8 cellular contexts compared by ENCODE assay signal in the genomic region with DNA sequence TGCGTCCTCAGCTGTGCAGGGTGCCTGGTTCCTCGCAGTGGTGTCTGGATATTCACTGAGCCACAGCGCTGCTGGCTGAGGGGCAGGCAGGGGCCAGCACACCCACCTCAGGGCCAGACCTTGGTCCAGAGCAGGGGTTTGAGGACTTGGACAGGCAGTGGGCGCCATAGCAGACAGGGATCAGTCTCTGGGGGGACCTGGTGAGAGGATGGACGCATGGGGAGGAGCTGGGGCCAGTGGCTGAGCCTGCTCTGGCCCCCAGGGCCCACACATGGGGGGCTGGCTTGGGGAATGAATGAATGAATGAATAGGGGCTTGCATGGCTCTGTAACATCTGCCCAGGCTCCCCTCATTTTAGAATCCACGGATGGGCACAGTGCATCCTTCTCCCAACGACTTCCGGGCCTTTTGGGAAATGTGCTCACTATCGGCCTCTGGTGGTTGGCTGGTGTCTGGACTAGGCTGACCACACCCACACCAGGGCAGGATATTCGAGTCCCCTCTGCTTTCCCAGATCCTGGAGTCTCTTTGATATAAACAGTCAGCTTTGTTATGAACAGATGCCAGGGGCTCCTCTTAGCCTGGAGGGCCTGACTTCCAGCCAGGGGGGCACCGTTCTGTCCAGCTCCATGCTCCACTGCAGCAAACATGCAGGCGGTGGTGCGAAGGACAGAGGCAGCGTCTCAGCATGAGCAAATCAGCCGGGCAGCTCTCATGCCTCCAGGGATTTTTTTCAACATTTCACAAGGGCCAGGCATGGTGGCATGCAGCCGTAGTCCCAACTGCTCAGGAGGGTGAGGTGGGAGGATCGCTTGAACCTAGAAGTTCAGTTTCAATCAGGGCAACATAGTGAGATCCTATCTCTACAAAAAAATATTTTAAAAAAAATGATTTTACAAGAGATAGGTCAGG.
DNase-seq lines count a peak whose midpoint lies in the region; ATAC-seq and TF ChIP-seq lines count a peak whose summit lies in the region.

No MANE protein-coding gene starts in this region.

- H3K4me3 ChIP-seq in left ventricle myocardium inferior: no peak overlapping the region
- no peak overlapping the region for H3K4me3 ChIP-seq in retinal pigment epithelial cell (ENCODE audit: low read length)

- no peaks in the 10 kb centered on the region for H3K27me3 Mint-ChIP-seq in IgD-negative memory B cell
- no peaks in the 10 kb centered on the region for H3K27me3 Mint-ChIP-seq in activated naive CD8-positive, alpha-beta T cell treated with anti-CD3 and anti-CD28 coated beads, Interleukin-2, amount 50 U/mL, for 24 hours

- H3K36me3 Mint-ChIP-seq in IgD-negative memory B cell: peaks cover 2% of the 10 kb centered on the region
- peaks cover 9% of the 10 kb centered on the region for H3K36me3 Mint-ChIP-seq in activated naive CD8-positive, alpha-beta T cell treated with anti-CD3 and anti-CD28 coated beads, Interleukin-2, amount 50 U/mL, for 24 hours (ENCODE audit: low read depth)

- TF ChIP-seq CTCF in left ventricle myocardium inferior (IDR thresholded peaks at IDR 0.05; ENCODE audit: borderline replicate concordance) (peak; percentile 90), retinal pigment epithelial cell (conservative IDR thresholded peaks at IDR 0.05; ENCODE audit: low read depth, low read length) (peak; percentile 96)

- no peaks in the 10 kb centered on the region for H3K9me3 Mint-ChIP-seq in IgD-negative memory B cell
- no peaks in the 10 kb centered on the region for H3K9me3 Mint-ChIP-seq in activated naive CD8-positive, alpha-beta T cell treated with anti-CD3 and anti-CD28 coated beads, Interleukin-2, amount 50 U/mL, for 24 hours

- H3K4me3 Mint-ChIP-seq in IgD-negative memory B cell: peak overlapping the region in 1 of 4 donors; percentile 53
- no peak overlapping the region for H3K4me3 Mint-ChIP-seq in activated naive CD8-positive, alpha-beta T cell treated with anti-CD3 and anti-CD28 coated beads, Interleukin-2, amount 50 U/mL, for 24 hours

- peaks cover 8% of the 10 kb centered on the region for H3K4me1 ChIP-seq in left ventricle myocardium inferior

- intact Hi-C loops in left ventricle myocardium inferior (cut with micrococcal nuclease): loop anchor here (2.0 kb wide), 1 partner anchor 194 kb away; no protein-coding TSS in a partner anchor

- no peak overlapping the region for H3K27ac ChIP-seq in left ventricle myocardium inferior (replicated peaks)

- no peak for ATAC-seq in activated naive CD8-positive, alpha-beta T cell treated with anti-CD3 and anti-CD28 coated beads, Interleukin-2, amount 50 U/mL, for 24 hours
- ATAC-seq in GM18511 (IDR thresholded peaks at IDR 0.05; ENCODE audit: unreplicated experiment): no peak

- H3K27ac Mint-ChIP-seq in IgD-negative memory B cell: peak overlapping the region in 2 of 3 donors; percentile 71 to 84
- no peak overlapping the region for H3K27ac Mint-ChIP-seq in activated naive CD8-positive, alpha-beta T cell treated with anti-CD3 and anti-CD28 coated beads, Interleukin-2, amount 50 U/mL, for 24 hours

- peaks cover 6% of the 10 kb centered on the region for H3K36me3 ChIP-seq in left ventricle myocardium inferior

- peaks cover 13 to 28% (median 17%) of the 10 kb centered on the region in 3 donors for H3K4me1 Mint-ChIP-seq in IgD-negative memory B cell
- H3K4me1 Mint-ChIP-seq in activated naive CD8-positive, alpha-beta T cell treated with anti-CD3 and anti-CD28 coated beads, Interleukin-2, amount 50 U/mL, for 24 hours: no peaks in the 10 kb centered on the region

- no peaks in the 10 kb centered on the region for H3K27me3 ChIP-seq in left ventricle myocardium inferior (ENCODE audit: low read depth)

- H3K9me3 ChIP-seq in left ventricle myocardium inferior (replicated peaks): no peaks in the 10 kb centered on the region

- DNase-seq in DMS153 treated with DMSO at 0.1 percent for 48 hours (lab: John Stamatoyannopoulos, UW; ENCODE audit: unreplicated experiment) (peak; percentile 44), RPMI7951 (ENCODE audit: low read depth) (peak; percentile 59), left ventricle myocardium inferior (peak; percentile 63), retinal pigment epithelial cell (ENCODE audit: low read depth) (no peak), GOT3 (lab: John Stamatoyannopoulos, UW) (no peak)
- peak; percentile 67 for DNase-seq in activated naive CD8-positive, alpha-beta T cell treated with anti-CD3 and anti-CD28 coated beads, Interleukin-2, amount 50 U/mL, for 24 hours

Comparison
In these comparisons a context has a peak if more than half of its experiments do, and no peak if none do; other contexts are left out.
1. DNase-seq: peak in DMS153 treated with DMSO at 0.1 percent for 48 hours (single experiment), RPMI7951 (single experiment), activated naive CD8-positive, alpha-beta T cell treated with anti-CD3 and anti-CD28 coated beads, Interleukin-2, amount 50 U/mL, for 24 hours (single experiment) and left ventricle myocardium inferior (single experiment); none in retinal pigment epithelial cell (single experiment) and GOT3 (single experiment).